Comparison of ENCODE assay signal across 9 cellular contexts in genomic region chr10:70074971-70075370, GRCh38. TPM values are rescaled to one million over a fixed set of nuclear protein-coding genes. Genes with fewer than 3 reads are reported as not detected.
"Had no signal": no experiment of that assay in that cellular context is flagged by ENCODE, and none has a peak within 500 bp of the region (broad histone marks: within the 10 kb centered on the region; RNA-seq: fewer than 3 reads in every experiment).

No MANE protein-coding gene starts in this region.

- H3K4me3 ChIP-seq: GM23248, HAP-1 had no signal

- H3K9ac ChIP-seq: GM23248 had no signal

- H3K4me1 ChIP-seq: HAP-1 had no signal

- H3K9me3 Mint-ChIP-seq: HFFc6, IgD-negative memory B cell had no signal

- H3K4me3 Mint-ChIP-seq: HFFc6, IgD-negative memory B cell had no signal

- H3K36me3 ChIP-seq: HAP-1 had no signal

- ATAC-seq: HCT116, HepG2 had no signal

- H3K27ac ChIP-seq: GM23248, HL-60 had no signal

- DNase-seq: GM23248, GOT3, H7, HFFc6 had no signal

- H3K27ac Mint-ChIP-seq: HFFc6, IgD-negative memory B cell had no signal

RNA-seq across cellular contexts. Expression of gene MACROH2A2, which starts 22.3 kb away (rescaled TPM):
- polyA plus RNA-seq: IgD-negative memory B cell had no signal
